22 cellular contexts compared by ENCODE assay signal in genomic region chr20:41278936-41279335, GRCh38.
"Had no signal": no experiment of that assay in that cellular context is flagged by ENCODE, and none has a peak within 500 bp of the region (broad histone marks: within the 10 kb centered on the region; RNA-seq: fewer than 3 reads in every experiment).

No MANE protein-coding gene starts in this region.

- H3K4me3 ChIP-seq: MG63 had no signal

- ATAC-seq: activated CD4-positive, alpha-beta T cell treated with anti-CD3 and anti-CD28 coated beads for 36 hours; activated CD8-positive, alpha-beta memory T cell treated with anti-CD3 and anti-CD28 coated beads, Interleukin-2, amount 10 ng/mL, durations not matched to agents 7 days and 5 days; T-helper 17 cell had no signal

- H3K36me3 ChIP-seq: WERI-Rb-1 had no signal

- DNase-seq: activated CD4-positive, alpha-beta T cell treated with anti-CD3 and anti-CD28 coated beads for 36 hours; activated CD4-positive, alpha-beta T cell treated with anti-CD3 and anti-CD28 coated beads, Interleukin-2, amount 50 U/mL, for 4 hours; activated CD8-positive, alpha-beta memory T cell treated with anti-CD3 and anti-CD28 coated beads, Interleukin-2, amount 10 ng/mL, durations not matched to agents 7 days and 5 days; activated effector memory CD4-positive, alpha-beta T cell treated with Interleukin-2 at 50 U/mL for 16 hours; activated naive CD4-positive, alpha-beta T cell; activated T-cell treated with anti-CD3 and anti-CD28 coated beads, Interleukin-2, amount 50 U/mL, for 24 hours; amygdala; MG63; NCI-H1092 treated with DMSO at 0.1 percent for 48 hours; NCI-H1417 treated with DMSO at 0.1 percent for 48 hours; NCI-H1694; NCI-H2029; NCI-H2107; NCI-H2171 treated with DMSO at 0.1 percent for 48 hours; NCI-H226; NCI-H510A; NCI-H526 treated with DMSO at 0.1 percent for 48 hours; NCI-H82; SIG-M5; T-helper 17 cell; T-helper 9 cell; WERI-Rb-1 had no signal

- H3K27me3 ChIP-seq: MG63 had no signal

- H3K27ac ChIP-seq: WERI-Rb-1 had no signal

- H3K9me3 ChIP-seq: MG63 had no signal
